In the genomic region with DNA sequence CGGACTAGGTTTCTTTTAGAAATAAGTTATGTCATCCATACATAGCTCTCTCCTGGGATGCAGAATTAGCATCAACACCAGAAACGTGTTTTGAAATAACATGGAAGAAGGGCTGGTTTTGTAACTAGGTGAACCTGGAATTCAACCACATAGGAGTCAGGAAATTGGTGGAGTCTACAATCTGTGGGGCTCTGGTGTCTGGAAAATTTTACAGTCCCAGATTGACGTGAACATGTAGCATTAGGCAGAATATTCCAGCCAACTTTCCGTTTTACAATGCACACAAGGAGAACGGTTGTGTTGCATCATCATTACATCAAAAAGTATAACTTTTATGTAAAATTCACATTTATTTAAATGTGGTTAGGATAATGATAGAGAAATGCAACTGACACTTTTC, we compare ENCODE assay signal across 8 cellular contexts. TPM values are rescaled to one million over a fixed set of nuclear protein-coding genes. Genes with fewer than 3 reads are reported as not detected.
DNase-seq lines count a peak whose midpoint lies in the region; ATAC-seq and TF ChIP-seq lines count a peak whose summit lies in the region.

No MANE protein-coding gene starts in this region.

- peaks cover 26 to 53% (median 46%) of the 10 kb centered on the region in 10 experiments for H3K4me1 ChIP-seq in BLaER1 treated with 17β-estradiol and CSF1 and Interleukin-3, amounts not matched to agents 10 nM and 100 nM
- peaks cover 13% of the 10 kb centered on the region for H3K4me1 ChIP-seq in mesodermal cell (ENCODE audit: control insufficient read depth, insufficient read depth, low read length, poor library complexity, severe bottlenecking)

- TF ChIP-seq CTCF in WERI-Rb-1 (IDR thresholded peaks at IDR 0.05; ENCODE audit: low read depth, low read length) (no peak), lower leg skin (IDR thresholded peaks at IDR 0.05) (no peak)

- ATAC-seq in GM18858 (IDR thresholded peaks at IDR 0.05; ENCODE audit: unreplicated experiment), result no peak

- DNase-seq in HCEC 1CT, result peak; percentile 11
- no peak for DNase-seq in WERI-Rb-1
- DNase-seq in NCI-H774 (lab: John Stamatoyannopoulos, UW), result no peak
- DNase-seq in GOT3 (lab: John Stamatoyannopoulos, UW), result no peak
- DNase-seq in lower leg skin (ENCODE audit: low spot score in 2 of 2), result no peak

- peak overlapping the region in 8 of 10 experiments; percentile 73 to 89 (median 84); a peak in 18 of 20 replicates for H3K4me3 ChIP-seq in BLaER1 treated with 17β-estradiol and CSF1 and Interleukin-3, amounts not matched to agents 10 nM and 100 nM
- peak overlapping the region; percentile 69 for H3K4me3 ChIP-seq in WERI-Rb-1 (ENCODE audit: low read depth, low read length)
- H3K4me3 ChIP-seq in mesodermal cell (ENCODE audit: extremely low read depth, insufficient read depth, low read length, poor library complexity, severe bottlenecking), result peak overlapping the region; percentile 59
- H3K4me3 ChIP-seq in lower leg skin (ENCODE audit: low read depth, poor library complexity, severe bottlenecking), result no peak overlapping the region

- H3K9me3 ChIP-seq in BLaER1 treated with 17β-estradiol and CSF1 and Interleukin-3, amounts not matched to agents 10 nM and 100 nM (replicated peaks in 1 of 11), result peaks cover 0 to 17% (median 0%) of the 10 kb centered on the region in 11 experiments; a peak in 6 of 22 replicates
- H3K9me3 ChIP-seq in WERI-Rb-1 (ENCODE audit: severe bottlenecking) (no peaks in the 10 kb centered on the region), mesodermal cell (ENCODE audit: control insufficient read depth, low read length) (no peaks in the 10 kb centered on the region)

- peak overlapping the region in 10 of 11 experiments; percentile 76 to 97 (median 96); a peak in 19 of 22 replicates for H3K9ac ChIP-seq in BLaER1 treated with 17β-estradiol and CSF1 and Interleukin-3, amounts not matched to agents 10 nM and 100 nM

- H3K4me2 ChIP-seq in BLaER1 treated with 17β-estradiol and CSF1 and Interleukin-3, amounts not matched to agents 10 nM and 100 nM, result peak overlapping the region; percentile 89 to 100 (median 98); a peak in 21 of 22 replicates

- TF ChIP-seq POLR2A in lower leg skin (IDR thresholded peaks at IDR 0.05), result no peak

- intact Hi-C loops in lower leg skin (cut with DNase I; ENCODE audit: low total_unique reads), result no loop called here

- H3K27me3 ChIP-seq in BLaER1 treated with 17β-estradiol and CSF1 and Interleukin-3, amounts not matched to agents 10 nM and 100 nM, result peaks cover 0 to 13% (median 0%) of the 10 kb centered on the region in 11 experiments; a peak in 6 of 22 replicates
- no peaks in the 10 kb centered on the region for H3K27me3 ChIP-seq in WERI-Rb-1 (ENCODE audit: insufficient read depth, low read depth, severe bottlenecking)

- peaks cover 0 to 36% (median 24%) of the 10 kb centered on the region in 11 experiments; a peak in 16 of 22 replicates for H3K36me3 ChIP-seq in BLaER1 treated with 17β-estradiol and CSF1 and Interleukin-3, amounts not matched to agents 10 nM and 100 nM
- H3K36me3 ChIP-seq in WERI-Rb-1 (peaks cover 43% of the 10 kb centered on the region), mesodermal cell (ENCODE audit: control insufficient read depth, insufficient read depth, low read length) (no peaks in the 10 kb centered on the region)

- 64 to 80% methylated on average over 1 to 2 of the region's 5 CpGs for WGBS in mesodermal cell (ENCODE audit: insufficient coverage in 2 of 2), 2 experiments
- 36% methylated on average over 5 of the region's 5 CpGs for WGBS in lower leg skin, 2 donors

- H3K27ac ChIP-seq in BLaER1 treated with 17β-estradiol and CSF1 and Interleukin-3, amounts not matched to agents 10 nM and 100 nM, result peak overlapping the region in 9 of 11 experiments; percentile 86 to 99 (median 98); a peak in 18 of 22 replicates
- H3K27ac ChIP-seq in WERI-Rb-1 (peak overlapping the region; percentile 88), mesodermal cell (ENCODE audit: low read depth, low read length, severe bottlenecking) (no peak overlapping the region)

- H4K20me1 ChIP-seq in BLaER1 treated with 17β-estradiol and CSF1 and Interleukin-3, amounts not matched to agents 10 nM and 100 nM, result peaks cover 0 to 43% (median 26%) of the 10 kb centered on the region in 11 experiments; a peak in 7 of 22 replicates

RNA-seq across cellular contexts. Expression of a gene that starts 1.9 kb away (rescaled TPM):
- polyA plus RNA-seq in mesodermal cell (2013, experiment 1 of 2), result 6.1 TPM
- 6.9 TPM for polyA plus RNA-seq in mesodermal cell (2013, experiment 2 of 2)
- total RNA-seq in lower leg skin, result under 1 TPM; 0.52 to 0.97 (median 0.59) TPM
